In genomic region chr3:72289708-72290104, GRCh38 we compare ENCODE assay signal across 10 cellular contexts.
DNase-seq lines count a peak whose midpoint lies in the region; ATAC-seq and TF ChIP-seq lines count a peak whose summit lies in the region.
"Had no signal": no experiment of that assay in that cellular context is flagged by ENCODE, and none has a peak within 500 bp of the region (broad histone marks: within the 10 kb centered on the region; RNA-seq: fewer than 3 reads in every experiment).

No MANE protein-coding gene starts in this region.

- H3K4me3 ChIP-seq in SK-N-SH (ENCODE audit: low read depth in 2 of 2, low read length in 1 of 2) (no peak overlapping the region), Loucy (ENCODE audit: low read length, poor library complexity, severe bottlenecking) (peak overlapping the region; percentile 74), MG63 (no peak overlapping the region)
- H3K4me3 ChIP-seq: thyroid gland had no signal

- H4K20me1 ChIP-seq in SK-N-SH (ENCODE audit: insufficient read depth) = no peaks in the 10 kb centered on the region
- H4K20me1 ChIP-seq in Loucy (ENCODE audit: insufficient read depth, low read length, poor library complexity, severe bottlenecking) = no peaks in the 10 kb centered on the region

- no peak for DNase-seq in SK-N-SH
- DNase-seq in stimulated activated naive B cell treated with anti-CD40 and anti-IgM and Interleukin-4, amounts not matched to agents 10 μg/mL and 1 μg/mL and 100 μg/mL, for 72 hours = no peak
- DNase-seq in MG63 = no peak
- DNase-seq in activated CD4-positive, alpha-beta T cell treated with anti-CD3 and anti-CD28 coated beads for 36 hours = no peak

- H3K9me3 ChIP-seq in SK-N-SH (no peaks in the 10 kb centered on the region), Loucy (ENCODE audit: insufficient read depth, low read depth, low read length) (no peaks in the 10 kb centered on the region), MG63 (no peaks in the 10 kb centered on the region)
- H3K9me3 ChIP-seq: thyroid gland had no signal

- H3K4me2 ChIP-seq in SK-N-SH = 0 out of 2 replicates have a peak overlapping the region, but pooled peaks have one; percentile 74
- H3K4me2 ChIP-seq in Loucy (ENCODE audit: low read depth, low read length, poor library complexity, severe bottlenecking) = peak overlapping the region; percentile 80

- H3K36me3 Mint-ChIP-seq in stimulated activated naive B cell treated with anti-CD40 and anti-IgM and Interleukin-4, amounts not matched to agents 10 μg/mL and 1 μg/mL and 100 μg/mL, for 72 hours = no peaks in the 10 kb centered on the region
- H3K36me3 Mint-ChIP-seq in activated CD4-positive, alpha-beta T cell treated with anti-CD3 and anti-CD28 coated beads for 36 hours (ENCODE audit: low read depth) = no peaks in the 10 kb centered on the region

- CTCF ChIA-PET in SK-N-SH (lab: Yijun Ruan, JAX) = interaction anchor here (0.9 to 2.7 kb wide), 7 partner anchors 9 to 532 kb away, joined by 3 to 9 read pairs (median 5); no protein-coding TSS in a partner anchor
- CTCF ChIA-PET in activated CD4-positive, alpha-beta T cell treated with anti-CD3 and anti-CD28 coated beads for 36 hours (lab: Charles Lee) = interaction anchor here (0.7 kb wide), 1 partner anchor 13 kb away, joined by 4 read pairs; no protein-coding TSS in a partner anchor

- peaks cover 20 to 37% of the 10 kb centered on the region in 2 donors for H3K4me1 Mint-ChIP-seq in stimulated activated naive B cell treated with anti-CD40 and anti-IgM and Interleukin-4, amounts not matched to agents 10 μg/mL and 1 μg/mL and 100 μg/mL, for 72 hours
- H3K4me1 Mint-ChIP-seq in activated CD4-positive, alpha-beta T cell treated with anti-CD3 and anti-CD28 coated beads for 36 hours = peaks cover 12% of the 10 kb centered on the region

- H3K27ac Mint-ChIP-seq in stimulated activated naive B cell treated with anti-CD40 and anti-IgM and Interleukin-4, amounts not matched to agents 10 μg/mL and 1 μg/mL and 100 μg/mL, for 72 hours = no peak overlapping the region
- no peak overlapping the region for H3K27ac Mint-ChIP-seq in activated CD4-positive, alpha-beta T cell treated with anti-CD3 and anti-CD28 coated beads for 36 hours

- H3K9me3 Mint-ChIP-seq in stimulated activated naive B cell treated with anti-CD40 and anti-IgM and Interleukin-4, amounts not matched to agents 10 μg/mL and 1 μg/mL and 100 μg/mL, for 72 hours = no peaks in the 10 kb centered on the region
- H3K9me3 Mint-ChIP-seq in activated CD4-positive, alpha-beta T cell treated with anti-CD3 and anti-CD28 coated beads for 36 hours (ENCODE audit: low read depth) = no peaks in the 10 kb centered on the region

- intact Hi-C loops in activated CD4-positive, alpha-beta T cell treated with anti-CD3 and anti-CD28 coated beads for 36 hours (cut with DNase I, micrococcal nuclease) = loop anchor here in 1 of 2 experiments (5.0 kb wide), 1 partner anchor 52 kb away; no protein-coding TSS in a partner anchor

- H3K27ac ChIP-seq in SK-N-SH (ENCODE audit: low read depth in 2 of 2, low read length in 1 of 2) = peak overlapping the region in 1 of 2 experiments; percentile 79; a peak in 2 of 4 replicates
- H3K27ac ChIP-seq: 22Rv1, thyroid gland had no signal

- H2AFZ ChIP-seq in SK-N-SH (ENCODE audit: low read depth) (no peak overlapping the region), Loucy (ENCODE audit: low read length) (no peak overlapping the region)

- H3K36me3 ChIP-seq in SK-N-SH (replicated peaks in 1 of 2; ENCODE audit: control insufficient read depth in 1 of 2, insufficient read depth in 2 of 2, low read length in 1 of 2) (no peaks in the 10 kb centered on the region), Loucy (ENCODE audit: insufficient read depth, low read length) (no peaks in the 10 kb centered on the region), MG63 (no peaks in the 10 kb centered on the region)
- H3K36me3 ChIP-seq: thyroid gland had no signal

- H3F3A ChIP-seq in SK-N-SH (replicated peaks; ENCODE audit: insufficient read depth) (peaks cover 3% of the 10 kb centered on the region), Loucy (ENCODE audit: low read depth) (no peaks in the 10 kb centered on the region)

- no peak for TF ChIP-seq CTCF in SK-N-SH (IDR thresholded peaks at IDR 0.05)
- TF ChIP-seq CTCF in Loucy (conservative IDR thresholded peaks at IDR 0.05; ENCODE audit: low read length) = no peak

- WGBS in SK-N-SH (ENCODE audit: low lambda C conversion rate) = 88% methylated on average over 4 of the region's 4 CpGs

- H3K9ac ChIP-seq in SK-N-SH = no peak overlapping the region
- peak overlapping the region; percentile 85 for H3K9ac ChIP-seq in Loucy (ENCODE audit: low read depth, low read length, poor library complexity, severe bottlenecking)

- H3K4me1 ChIP-seq in SK-N-SH (ENCODE audit: control insufficient read depth in 1 of 2, insufficient read depth in 2 of 2, low read depth in 1 of 2, low read length in 1 of 2) (peaks cover 0 to 45% of the 10 kb centered on the region in 2 experiments; a peak in 2 of 4 replicates), Loucy (ENCODE audit: insufficient read depth, low read length, poor library complexity, severe bottlenecking) (peaks cover 45% of the 10 kb centered on the region)

- TF ChIP-seq EP300 in SK-N-SH (IDR thresholded peaks at IDR 0.05; ENCODE audit: borderline replicate concordance in 1 of 2, low read depth in 1 of 2, low read length in 1 of 2) = no peak

- no peak for TF ChIP-seq RAD21 in SK-N-SH (IDR thresholded peaks at IDR 0.05; ENCODE audit: low read length)

- H3K9me2 ChIP-seq in SK-N-SH (no peaks in the 10 kb centered on the region), Loucy (replicated peaks; ENCODE audit: low read depth, low read length) (no peaks in the 10 kb centered on the region)

- POLR2A ChIA-PET in SK-N-SH (lab: Yijun Ruan, JAX) = interaction anchor here (0.9 to 1.5 kb wide), 2 partner anchors 9 to 14 kb away, joined by 3 to 4 read pairs; no protein-coding TSS in a partner anchor
- POLR2A ChIA-PET in activated CD4-positive, alpha-beta T cell treated with anti-CD3 and anti-CD28 coated beads for 36 hours (lab: Charles Lee) = interaction anchor here (0.7 kb wide), 1 partner anchor 16 kb away, joined by 3 read pairs; no protein-coding TSS in a partner anchor

- peak overlapping the region; percentile 77 to 80 for H3K4me3 Mint-ChIP-seq in stimulated activated naive B cell treated with anti-CD40 and anti-IgM and Interleukin-4, amounts not matched to agents 10 μg/mL and 1 μg/mL and 100 μg/mL, for 72 hours
- no peak overlapping the region for H3K4me3 Mint-ChIP-seq in activated CD4-positive, alpha-beta T cell treated with anti-CD3 and anti-CD28 coated beads for 36 hours

- peaks cover 23 to 26% of the 10 kb centered on the region in 2 donors for H3K27me3 Mint-ChIP-seq in stimulated activated naive B cell treated with anti-CD40 and anti-IgM and Interleukin-4, amounts not matched to agents 10 μg/mL and 1 μg/mL and 100 μg/mL, for 72 hours
- H3K27me3 Mint-ChIP-seq in activated CD4-positive, alpha-beta T cell treated with anti-CD3 and anti-CD28 coated beads for 36 hours = peaks cover 3% of the 10 kb centered on the region

- H3K79me2 ChIP-seq in SK-N-SH (ENCODE audit: insufficient read depth) = no peaks in the 10 kb centered on the region
- H3K79me2 ChIP-seq in Loucy (ENCODE audit: insufficient read depth, low read length) = 0 out of 2 replicates have a peak, but pooled peaks cover 8% of the 10 kb centered on the region

- no peak for ATAC-seq in SK-N-SH treated with all-trans-retinoic acid at 6 μM for 48 hours
- ATAC-seq in esophagus mucosa = peak; percentile 4
- ATAC-seq in stimulated activated naive B cell treated with anti-CD40 and anti-IgM and Interleukin-4, amounts not matched to agents 10 μg/mL and 1 μg/mL and 100 μg/mL, for 72 hours (replicated peaks) = peak; percentile 13 to 19
- no peak for ATAC-seq in HG02763 (IDR thresholded peaks at IDR 0.05; ENCODE audit: unreplicated experiment)
- no peak for ATAC-seq in activated CD4-positive, alpha-beta T cell treated with anti-CD3 and anti-CD28 coated beads for 36 hours

- peaks cover 35% of the 10 kb centered on the region; the same call in 1 of the 2 replicates for H3K27me3 ChIP-seq in SK-N-SH (ENCODE audit: insufficient read depth)
- no peaks in the 10 kb centered on the region for H3K27me3 ChIP-seq in Loucy (ENCODE audit: insufficient read depth, low read length, poor library complexity, severe bottlenecking)
- no peaks in the 10 kb centered on the region for H3K27me3 ChIP-seq in MG63
- H3K27me3 ChIP-seq: thyroid gland had no signal

TF ChIP-seq in SK-N-SH, 30 proteins besides CTCF, POLR2A, EP300 and RAD21 (continues in another document):
- TF ChIP-seq TEAD4 (IDR thresholded peaks at IDR 0.05; ENCODE audit: borderline replicate concordance, insufficient read depth) (no peak), SIN3A (IDR thresholded peaks at IDR 0.05; ENCODE audit: borderline replicate concordance, low read depth, low read length) (no peak), YY1 (IDR thresholded peaks at IDR 0.05; ENCODE audit: low read depth) (no peak), PBX3 (IDR thresholded peaks at IDR 0.05) (no peak), GATA2 (CRISPR knock-in tag; IDR thresholded peaks at IDR 0.05) (no peak), NFIC (IDR thresholded peaks at IDR 0.05; ENCODE audit: borderline replicate concordance) (no peak)

TF ChIP-seq in SK-N-SH treated with all-trans-retinoic acid at 6 μM for 48 hours, 23 proteins besides CTCF, POLR2A, EP300 and RAD21:
- TF ChIP-seq CSDC2 (CRISPR knock-in tag; IDR thresholded peaks at IDR 0.05) = no peak
- no peak for TF ChIP-seq ZFP3 (CRISPR knock-in tag; IDR thresholded peaks at IDR 0.05)
- no peak for TF ChIP-seq SNAI2 (CRISPR knock-in tag; IDR thresholded peaks at IDR 0.05)
- TF ChIP-seq CSRNP3 (CRISPR knock-in tag; IDR thresholded peaks at IDR 0.05) = no peak
- TF ChIP-seq BACH2 (CRISPR knock-in tag; IDR thresholded peaks at IDR 0.05; ENCODE audit: borderline replicate concordance) = no peak
- TF ChIP-seq ARNTL (CRISPR knock-in tag; IDR thresholded peaks at IDR 0.05; ENCODE audit: borderline replicate concordance, low read depth) = no peak
- no peak for TF ChIP-seq ZC3H10 (CRISPR knock-in tag; IDR thresholded peaks at IDR 0.05)
TF ChIP-seq in SK-N-SH treated with all-trans-retinoic acid at 6 μM for 48 hours: peak in this region for 0.

Comparison
In these comparisons a context has a peak if more than half of its experiments do, and no peak if none do; other contexts are left out.
1. ATAC-seq: peak in esophagus mucosa (single experiment) and stimulated activated naive B cell treated with anti-CD40 and anti-IgM and Interleukin-4, amounts not matched to agents 10 μg/mL and 1 μg/mL and 100 μg/mL, for 72 hours (2 of 2); none in SK-N-SH treated with all-trans-retinoic acid at 6 μM for 48 hours (single experiment), HG02763 (single experiment) and activated CD4-positive, alpha-beta T cell treated with anti-CD3 and anti-CD28 coated beads for 36 hours (single experiment).